Comparison of ENCODE assay signal across 8 cellular contexts in genomic region chr12:53222170-53223005, GRCh38. TPM values are rescaled to one million over a fixed set of nuclear protein-coding genes. Genes with fewer than 3 reads are reported as not detected.
A peak's percentile ranks its signal among the peaks of the same experiment; 100 is the strongest.
DNase-seq lines count a peak whose midpoint lies in the region; ATAC-seq, FAIRE-seq and TF ChIP-seq lines count a peak whose summit lies in the region.

No MANE protein-coding gene starts in this region.

- ATAC-seq in CD8-positive, alpha-beta T cell: no peak
- ATAC-seq in PC-3: no peak
- no peak for ATAC-seq in HG03025 (IDR thresholded peaks at IDR 0.05; ENCODE audit: low FRiP score, unreplicated experiment)

- no peak for TF ChIP-seq POLR2A in GM12892 (IDR thresholded peaks at IDR 0.05; ENCODE audit: low read depth, low read length)

- DNase-seq in CD8-positive, alpha-beta T cell: no peak
- DNase-seq in PC-3 (no peak), endodermal cell (peak; percentile 60), osteocyte (ENCODE audit: extremely low spot score, unreplicated experiment) (no peak), GM12892 (ENCODE audit: insufficient read length) (no peak), SHP77 (lab: John Stamatoyannopoulos, UW) (no peak), pons (ENCODE audit: low spot score) (no peak)

- H4K20me1 ChIP-seq in PC-3 (ENCODE audit: low read length): no peaks in the 10 kb centered on the region

- peaks cover 17% of the 10 kb centered on the region for H3K36me3 Mint-ChIP-seq in CD8-positive, alpha-beta T cell
- H3K36me3 Mint-ChIP-seq in endodermal cell (ENCODE audit: low read depth): peaks cover 4% of the 10 kb centered on the region
- H3K36me3 Mint-ChIP-seq in osteocyte (ENCODE audit: unreplicated experiment): peaks cover 4% of the 10 kb centered on the region

- H3K27ac ChIP-seq in CD8-positive, alpha-beta T cell (ENCODE audit: low read depth, low read length): peak overlapping the region; percentile 3
- H3K27ac ChIP-seq in PC-3 (ENCODE audit: low read length): peak overlapping the region; percentile 95
- H3K27ac ChIP-seq in endodermal cell (ENCODE audit: low read depth, low read length): no peak overlapping the region

- no peak for FAIRE-seq in GM12892 (lab: Jason Lieb, UNC)

- BruUV-seq in PC-3 (replicated peaks; lab: Mats Ljungman, UMichigan): no TSS peak

- CTCF ChIA-PET in CD8-positive, alpha-beta T cell (lab: Charles Lee): interaction anchor here (1.3 to 2.3 kb wide), 2 partner anchors 29 to 35 kb away, joined by 4 to 7 read pairs; a partner anchor contains a TSS
- CTCF ChIA-PET in PC-3 (lab: Charles Lee): no interaction called here

- H3K9me3 Mint-ChIP-seq in CD8-positive, alpha-beta T cell: no peaks in the 10 kb centered on the region
- H3K9me3 Mint-ChIP-seq in endodermal cell: no peaks in the 10 kb centered on the region
- H3K9me3 Mint-ChIP-seq in osteocyte (ENCODE audit: unreplicated experiment): no peaks in the 10 kb centered on the region

- 17 to 37% methylated on average over 1 to 3 of the region's 5 CpGs for WGBS in endodermal cell (ENCODE audit: insufficient coverage in 1 of 2, insufficient read length in 1 of 2), 2 experiments

- no peaks in the 10 kb centered on the region for H3K9me2 ChIP-seq in PC-3 (replicated peaks; ENCODE audit: low read length)

- H2AFZ ChIP-seq in PC-3 (ENCODE audit: low read length): no peak overlapping the region

- H3K4me2 ChIP-seq in PC-3 (ENCODE audit: low read length): peak overlapping the region; percentile 99

- H3K4me3 ChIP-seq in CD8-positive, alpha-beta T cell (ENCODE audit: low read depth, low read length): no peak overlapping the region
- H3K4me3 ChIP-seq in PC-3 (ENCODE audit: low read length) (peak overlapping the region; percentile 80), endodermal cell (ENCODE audit: low read length) (peak overlapping the region; percentile 45)

- H3K4me1 ChIP-seq in CD8-positive, alpha-beta T cell (ENCODE audit: insufficient read depth, low read length): peaks cover 59% of the 10 kb centered on the region
- H3K4me1 ChIP-seq in PC-3 (ENCODE audit: insufficient read depth, low read length) (peaks cover 46% of the 10 kb centered on the region), endodermal cell (ENCODE audit: control insufficient read depth, insufficient read depth, low read length) (peaks cover 17% of the 10 kb centered on the region)

- H3K27me3 Mint-ChIP-seq in CD8-positive, alpha-beta T cell (ENCODE audit: low read depth): no peaks in the 10 kb centered on the region
- H3K27me3 Mint-ChIP-seq in endodermal cell (ENCODE audit: insufficient read depth): peaks cover 34% of the 10 kb centered on the region
- H3K27me3 Mint-ChIP-seq in osteocyte (ENCODE audit: unreplicated experiment): no peaks in the 10 kb centered on the region

- no peak for TF ChIP-seq CTCF in CD8-positive, alpha-beta T cell (IDR thresholded peaks at IDR 0.05)
- TF ChIP-seq CTCF in PC-3 (conservative IDR thresholded peaks at IDR 0.05; ENCODE audit: low read depth, low read length) (no peak), endodermal cell (conservative IDR thresholded peaks at IDR 0.05) (no peak), osteocyte (IDR thresholded peaks at IDR 0.05) (no peak)

- peaks cover 74% of the 10 kb centered on the region for H3K4me1 Mint-ChIP-seq in CD8-positive, alpha-beta T cell (ENCODE audit: low read depth)
- peaks cover 57% of the 10 kb centered on the region for H3K4me1 Mint-ChIP-seq in endodermal cell
- peaks cover 74% of the 10 kb centered on the region for H3K4me1 Mint-ChIP-seq in osteocyte (ENCODE audit: unreplicated experiment)

- intact Hi-C loops in CD8-positive, alpha-beta T cell (cut with DNase I, micrococcal nuclease): loop anchor here in 1 of 2 experiments (1.0 kb wide), 1 partner anchor 10 kb away; the partner anchor contains the start of gene RARG
- intact Hi-C loops in PC-3 (cut with micrococcal nuclease): no loop called here

- H3K79me2 ChIP-seq in PC-3 (ENCODE audit: low read length): peaks cover 34% of the 10 kb centered on the region

- POLR2A ChIA-PET in CD8-positive, alpha-beta T cell (lab: Charles Lee): no interaction called here
- POLR2A ChIA-PET in PC-3 (lab: Charles Lee; ENCODE audit: unreplicated experiment): no interaction called here

- H3K36me3 ChIP-seq in CD8-positive, alpha-beta T cell (ENCODE audit: insufficient read depth, low read length): no peaks in the 10 kb centered on the region
- H3K36me3 ChIP-seq in PC-3 (ENCODE audit: low read depth, low read length): no peaks in the 10 kb centered on the region; the same call in 1 of the 2 replicates
- no peaks in the 10 kb centered on the region for H3K36me3 ChIP-seq in endodermal cell (ENCODE audit: control insufficient read depth, insufficient read depth, low read length)

- H3F3A ChIP-seq in PC-3 (ENCODE audit: low read length, unreplicated experiment): no peaks in the 10 kb centered on the region

- no peaks in the 10 kb centered on the region for H3K27me3 ChIP-seq in CD8-positive, alpha-beta T cell (ENCODE audit: insufficient read depth, low read length)
- no peaks in the 10 kb centered on the region for H3K27me3 ChIP-seq in PC-3 (ENCODE audit: low read length)
- H3K27me3 ChIP-seq in endodermal cell (ENCODE audit: control insufficient read depth, insufficient read depth, low read length, poor library complexity, severe bottlenecking): peaks cover 21% of the 10 kb centered on the region

- no peaks in the 10 kb centered on the region for H3K9me3 ChIP-seq in CD8-positive, alpha-beta T cell (ENCODE audit: low read length)
- H3K9me3 ChIP-seq in PC-3 (ENCODE audit: low read length) (no peaks in the 10 kb centered on the region), endodermal cell (ENCODE audit: control insufficient read depth, low read length) (no peaks in the 10 kb centered on the region)

- H3K27ac Mint-ChIP-seq in CD8-positive, alpha-beta T cell: peak overlapping the region; percentile 87
- H3K27ac Mint-ChIP-seq in endodermal cell (no peak overlapping the region), osteocyte (ENCODE audit: unreplicated experiment) (peak overlapping the region; percentile 94)

- H3K4me3 Mint-ChIP-seq in CD8-positive, alpha-beta T cell: peak overlapping the region; percentile 75
- H3K4me3 Mint-ChIP-seq in endodermal cell (peak overlapping the region; percentile 69), osteocyte (ENCODE audit: unreplicated experiment) (peak overlapping the region; percentile 73)

- H3K9ac ChIP-seq in PC-3 (ENCODE audit: low read length): peak overlapping the region; percentile 48; the same call in 1 of the 2 replicates
- no peak overlapping the region for H3K9ac ChIP-seq in endodermal cell (ENCODE audit: extremely low read depth, low read length, poor library complexity, severe bottlenecking)

RNA-seq across cellular contexts. Expression of gene RARG, which starts 9.6 kb away (rescaled TPM):
- 10 to 100 TPM; 16.1 to 16.5 TPM for total RNA-seq in CD8-positive, alpha-beta T cell
- 62.0 and 73.5 TPM in 2 replicates for total RNA-seq in PC-3 (2014; rRNA removed)
- 10 to 100 TPM; 19.5 to 26.8 TPM for total RNA-seq in endodermal cell
- 23.9 TPM for polyA plus RNA-seq in endodermal cell (2013, experiment 1 of 2)
- polyA plus RNA-seq in endodermal cell (2013, experiment 2 of 2): 18.1 TPM
- 31.6 and 34.9 TPM in 2 replicates for total RNA-seq in osteocyte
- polyA plus RNA-seq in GM12892 (2012; ENCODE audit: missing spikeins): 1.9 TPM

RNA-seq across cellular contexts. Expression of gene ITGB7, which starts 15.3 kb away (rescaled TPM):
- 100 to 1,000 TPM; 107 to 108 TPM for total RNA-seq in CD8-positive, alpha-beta T cell
- total RNA-seq in PC-3 (2014; rRNA removed): 1.9 and 3.4 TPM in 2 replicates
- total RNA-seq in endodermal cell: 1 to 10 TPM; 1.4 TPM
- polyA plus RNA-seq in endodermal cell (2013, experiment 1 of 2): 0.18 TPM
- polyA plus RNA-seq in endodermal cell (2013, experiment 2 of 2): 0.46 TPM
- 0.83 TPM in 1 of 2 replicates, not detected in the other for total RNA-seq in osteocyte
- 103 TPM for polyA plus RNA-seq in GM12892 (2012; ENCODE audit: missing spikeins)

RNA-seq across cellular contexts. Expression of gene CSAD, which starts 41.7 kb away (rescaled TPM):
- total RNA-seq in CD8-positive, alpha-beta T cell: 10 to 100 TPM; 28.0 to 29.6 TPM
- total RNA-seq in PC-3 (2014; rRNA removed): 21.5 and 23.8 TPM in 2 replicates
- 10 to 100 TPM; 24.9 to 38.2 TPM for total RNA-seq in endodermal cell
- 20.2 TPM for polyA plus RNA-seq in endodermal cell (2013, experiment 1 of 2)
- 23.9 TPM for polyA plus RNA-seq in endodermal cell (2013, experiment 2 of 2)
- total RNA-seq in osteocyte: 45.0 and 47.0 TPM in 2 replicates
- 14.2 TPM for polyA plus RNA-seq in GM12892 (2012; ENCODE audit: missing spikeins)

RNA-seq across cellular contexts. Expression of gene ZNF740, which starts 41.9 kb away (rescaled TPM):
- total RNA-seq in CD8-positive, alpha-beta T cell: 10 to 100 TPM; 24.8 to 24.9 TPM
- total RNA-seq in PC-3 (2014; rRNA removed) (12.3 and 12.8 TPM in 2 replicates), endodermal cell (10 to 100 TPM; 54.0 to 54.6 TPM), osteocyte (39.6 and 55.4 TPM in 2 replicates)
- 31.5 TPM for polyA plus RNA-seq in endodermal cell (2013, experiment 1 of 2)
- polyA plus RNA-seq in endodermal cell (2013, experiment 2 of 2): 26.9 TPM
- polyA plus RNA-seq in GM12892 (2012; ENCODE audit: missing spikeins): 13.7 TPM

RNA-seq across cellular contexts. Expression of gene ESPL1, which starts 45.7 kb away (rescaled TPM):
- total RNA-seq in CD8-positive, alpha-beta T cell: 1 to 10 TPM in 1 of 2 experiments, under 1 TPM in 1; 0.56 to 1.7 TPM
- total RNA-seq in PC-3 (2014; rRNA removed) (31.6 and 37.3 TPM in 2 replicates), endodermal cell (10 to 100 TPM; 33.3 to 50.7 TPM), osteocyte (7.6 and 8.6 TPM in 2 replicates)
- polyA plus RNA-seq in endodermal cell (2013, experiment 1 of 2): 33.8 TPM
- polyA plus RNA-seq in endodermal cell (2013, experiment 2 of 2): 34.2 TPM
- 12.5 TPM for polyA plus RNA-seq in GM12892 (2012; ENCODE audit: missing spikeins)

Comparison
In these comparisons a context has a peak if more than half of its experiments do, and no peak if none do; other contexts are left out.
1. RNA of gene ITGB7, which starts 15.3 kb away (total RNA-seq): 107 to 108 TPM in CD8-positive, alpha-beta T cell; 1.9 to 3.4 TPM in PC-3, 1.4 TPM in endodermal cell and 0.83 TPM in osteocyte; every median in the first group is over 10 times any median in the second.
2. Peak in every context shown above with its lines, with median percentiles within 50 percentile points of each other: H3K4me3 Mint-ChIP-seq.